24 cellular contexts compared by ENCODE assay signal in genomic region chr10:61408065-61408464, GRCh38. TPM values are rescaled to one million over a fixed set of nuclear protein-coding genes. Genes with fewer than 3 reads are reported as not detected.
"Had no signal": no experiment of that assay in that cellular context is flagged by ENCODE, and none has a peak within 500 bp of the region (broad histone marks: within the 10 kb centered on the region; RNA-seq: fewer than 3 reads in every experiment).

No MANE protein-coding gene starts in this region.

- H3K27ac Mint-ChIP-seq: activated CD8-positive, alpha-beta memory T cell treated with anti-CD3 and anti-CD28 coated beads, Interleukin-2, amount 10 ng/mL, durations not matched to agents 7 days and 5 days; activated T-helper 2 cell treated with anti-CD3 and anti-CD28 coated beads, Interferon-gamma antibody, Interleukin-2, Interleukin-4, amounts not matched to agents 10 μg/mL and 5 μg/mL and 100 μg/mL, durations not matched to agents 14 hours and 24 hours and 36 hours; nephron progenitor cell; stimulated activated memory B cell treated with anti-CD40 and anti-IgM and Interleukin-4, amounts not matched to agents 10 μg/mL and 1 μg/mL and 100 μg/mL, for 72 hours had no signal

- H3K4me1 Mint-ChIP-seq: activated CD8-positive, alpha-beta memory T cell treated with anti-CD3 and anti-CD28 coated beads, Interleukin-2, amount 10 ng/mL, durations not matched to agents 7 days and 5 days; stimulated activated memory B cell treated with anti-CD40 and anti-IgM and Interleukin-4, amounts not matched to agents 10 μg/mL and 1 μg/mL and 100 μg/mL, for 72 hours had no signal

- H3K36me3 ChIP-seq: esophagus squamous epithelium, gastrocnemius medialis, heart left ventricle, left ventricle myocardium inferior had no signal

- H3K27me3 ChIP-seq: body of pancreas, esophagus squamous epithelium, gastrocnemius medialis, heart left ventricle had no signal

- H3K4me1 ChIP-seq: body of pancreas, psoas muscle had no signal

- H3K4me3 Mint-ChIP-seq: activated CD8-positive, alpha-beta memory T cell treated with anti-CD3 and anti-CD28 coated beads, Interleukin-2, amount 10 ng/mL, durations not matched to agents 7 days and 5 days; nephron progenitor cell; stimulated activated memory B cell treated with anti-CD40 and anti-IgM and Interleukin-4, amounts not matched to agents 10 μg/mL and 1 μg/mL and 100 μg/mL, for 72 hours had no signal

- H3K36me3 Mint-ChIP-seq: activated CD8-positive, alpha-beta memory T cell treated with anti-CD3 and anti-CD28 coated beads, Interleukin-2, amount 10 ng/mL, durations not matched to agents 7 days and 5 days; stimulated activated memory B cell treated with anti-CD40 and anti-IgM and Interleukin-4, amounts not matched to agents 10 μg/mL and 1 μg/mL and 100 μg/mL, for 72 hours had no signal

- H3K4me3 ChIP-seq: body of pancreas, esophagus squamous epithelium, gastrocnemius medialis, heart left ventricle, left ventricle myocardium inferior, psoas muscle had no signal

- FAIRE-seq: endothelial cell of umbilical vein, islet of Langerhans had no signal

- H3K9me3 ChIP-seq: body of pancreas, esophagus squamous epithelium, gastrocnemius medialis, heart left ventricle, left ventricle myocardium inferior, psoas muscle had no signal

- DNase-seq: activated CD4-positive, alpha-beta T cell treated with anti-CD3 and anti-CD28 coated beads, Interleukin-2, amount 50 U/mL, for 48 hours; activated CD8-positive, alpha-beta memory T cell treated with anti-CD3 and anti-CD28 coated beads, Interleukin-2, amount 10 ng/mL, durations not matched to agents 7 days and 5 days; activated naive CD4-positive, alpha-beta T cell treated with anti-CD3 and anti-CD28 coated beads, Interleukin-2, amount 50 U/mL, for 16 hours; activated T-cell treated with anti-CD3 and anti-CD28 coated beads, Interleukin-2, amount 50 U/mL, for 1 hour; body of pancreas; caudate nucleus; cortex of kidney; effector CD4-positive, alpha-beta T cell; esophagus squamous epithelium; gastrocnemius medialis; heart left ventricle; left ventricle myocardium inferior; mesenchymal stem cell; nephron progenitor cell; occipital lobe; psoas muscle; stimulated activated CD4-positive, alpha-beta T cell treated with anti-CD3 and anti-CD28 coated beads, Interleukin-2, amount 100 ng/mL, for 48 hours had no signal

- H3K9me3 Mint-ChIP-seq: activated T-helper 2 cell treated with anti-CD3 and anti-CD28 coated beads, Interferon-gamma antibody, Interleukin-2, Interleukin-4, amounts not matched to agents 10 μg/mL and 5 μg/mL and 100 μg/mL, durations not matched to agents 14 hours and 24 hours and 36 hours; nephron progenitor cell; stimulated activated memory B cell treated with anti-CD40 and anti-IgM and Interleukin-4, amounts not matched to agents 10 μg/mL and 1 μg/mL and 100 μg/mL, for 72 hours had no signal

- H3K27ac ChIP-seq: body of pancreas, esophagus squamous epithelium, gastrocnemius medialis, heart left ventricle, left ventricle myocardium inferior, psoas muscle, VCaP had no signal

- ATAC-seq: activated CD8-positive, alpha-beta memory T cell treated with anti-CD3 and anti-CD28 coated beads, Interleukin-2, amount 10 ng/mL, durations not matched to agents 7 days and 5 days; body of pancreas; gastrocnemius medialis; heart left ventricle; psoas muscle; SK-N-SH treated with all-trans-retinoic acid at 6 μM for 48 hours; stimulated activated memory B cell treated with anti-CD40 and anti-IgM and Interleukin-4, amounts not matched to agents 10 μg/mL and 1 μg/mL and 100 μg/mL, for 72 hours had no signal

RNA-seq across cellular contexts. Expression of gene TMEM26, which starts 45.1 kb away (rescaled TPM):
- total RNA-seq: activated CD8-positive, alpha-beta memory T cell treated with anti-CD3 and anti-CD28 coated beads, Interleukin-2, amount 10 ng/mL, durations not matched to agents 7 days and 5 days; activated T-helper 2 cell treated with anti-CD3 and anti-CD28 coated beads, Interferon-gamma antibody, Interleukin-2, Interleukin-4, amounts not matched to agents 10 μg/mL and 5 μg/mL and 100 μg/mL, durations not matched to agents 14 hours and 24 hours and 36 hours; body of pancreas; T-helper 1 cell treated with Interleukin-12 subunit alpha and Interleukin-12 subunit beta and Interleukin-4 antibody, amounts not matched to agents 30 ng/mL and 1 ng/mL, for 36 hours had no signal
